ENCODE assay signal across 1 cellular context in genomic region chr7:139365336-139365735, GRCh38.
TF ChIP-seq lines count a peak whose summit lies in the region.

No MANE protein-coding gene starts in this region.

TF ChIP-seq in WTC11, 78 proteins besides CTCF, POLR2A, EP300 and RAD21 (continued from another document):
- no peak for TF ChIP-seq ERG (CRISPR knock-in tag; IDR thresholded peaks at IDR 0.05)
- TF ChIP-seq ZMAT4 (CRISPR knock-in tag; IDR thresholded peaks at IDR 0.05) = no peak
- no peak for TF ChIP-seq NFE2L1 (CRISPR knock-in tag; IDR thresholded peaks at IDR 0.05)
- TF ChIP-seq SMAD4 (CRISPR knock-in tag; IDR thresholded peaks at IDR 0.05) = no peak
- TF ChIP-seq ZNF423 (CRISPR knock-in tag; IDR thresholded peaks at IDR 0.05) = no peak
- no peak for TF ChIP-seq TP53 (CRISPR knock-in tag; IDR thresholded peaks at IDR 0.05)
- no peak for TF ChIP-seq HMGA2 (CRISPR knock-in tag; IDR thresholded peaks at IDR 0.05)
- TF ChIP-seq PREB (CRISPR knock-in tag; IDR thresholded peaks at IDR 0.05; ENCODE audit: borderline replicate concordance) = no peak
- no peak for TF ChIP-seq PRRX2 (CRISPR knock-in tag; IDR thresholded peaks at IDR 0.05)
- TF ChIP-seq CDX4 (CRISPR knock-in tag; IDR thresholded peaks at IDR 0.05; ENCODE audit: borderline replicate concordance) = no peak
- TF ChIP-seq CREM (CRISPR knock-in tag; IDR thresholded peaks at IDR 0.05) = no peak
- no peak for TF ChIP-seq EMX1 (CRISPR knock-in tag; IDR thresholded peaks at IDR 0.05)
- no peak for TF ChIP-seq ZNF232 (CRISPR knock-in tag; IDR thresholded peaks at IDR 0.05)
